Comparison of ENCODE assay signal across 8 cellular contexts in the genomic region with DNA sequence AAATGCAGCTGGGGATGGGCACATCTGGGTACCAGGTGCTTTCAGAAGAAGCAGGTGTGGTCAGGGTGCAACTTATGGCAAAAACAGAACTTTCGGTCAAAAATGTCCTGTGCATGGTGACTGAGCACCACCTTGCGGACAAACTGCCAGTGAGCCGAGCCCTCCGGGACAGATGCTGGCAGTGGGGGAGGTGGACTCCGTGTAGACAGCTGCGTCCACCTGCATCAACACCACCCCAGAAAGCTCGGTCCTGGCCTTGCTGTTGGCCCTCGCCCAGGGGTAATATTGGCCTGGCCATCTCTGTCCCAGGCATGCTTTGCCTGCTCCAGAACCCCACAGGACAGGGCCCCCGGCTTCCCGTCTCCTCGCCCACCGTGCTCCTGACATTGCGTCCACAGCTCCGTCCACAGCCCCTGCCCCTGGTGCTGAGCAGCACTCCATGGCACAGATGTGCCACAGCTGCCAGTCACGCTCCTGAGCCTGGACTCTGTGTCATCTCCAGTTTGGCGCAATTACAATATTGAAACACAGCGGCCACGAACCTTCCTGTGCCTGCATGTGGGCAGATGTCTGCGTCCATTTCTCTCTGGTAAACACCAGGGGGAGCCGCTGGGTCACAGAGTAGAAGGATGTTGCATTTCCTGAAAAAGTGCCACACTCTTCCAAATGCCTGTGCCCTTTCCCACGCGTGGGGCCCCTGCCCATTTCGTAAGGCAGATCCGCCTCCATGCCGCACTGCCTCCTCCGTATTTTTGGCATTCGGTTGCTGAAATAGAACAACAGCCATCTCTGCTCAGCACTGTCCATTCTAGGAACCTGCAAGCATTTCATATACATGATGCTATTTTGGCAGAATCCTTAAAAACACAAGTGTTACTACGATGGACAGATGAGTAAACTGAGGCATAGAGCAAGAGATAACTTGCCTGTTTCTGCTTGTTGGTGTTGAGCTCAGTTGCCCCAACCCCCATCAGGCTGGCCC. TPM values are rescaled to one million over a fixed set of nuclear protein-coding genes. Genes with fewer than 3 reads are reported as not detected.
DNase-seq lines count a peak whose midpoint lies in the region; ATAC-seq and TF ChIP-seq lines count a peak whose summit lies in the region.

No MANE protein-coding gene starts in this region.

- TF ChIP-seq CTCF in RWPE2 (IDR thresholded peaks at IDR 0.05; ENCODE audit: poor library complexity, severe bottlenecking): peak; percentile 97
- TF ChIP-seq CTCF in thyroid gland (IDR thresholded peaks at IDR 0.05): peak; percentile 49 to 74 (median 64)

- DNase-seq in COLO668 (lab: John Stamatoyannopoulos, UW; ENCODE audit: unreplicated experiment) (peak; percentile 82), Karpas-422 (peak; percentile 83), RWPE2 (ENCODE audit: low spot score) (peak; percentile 78), foreskin melanocyte (peak; percentile 41), occipital lobe (lab: John Stamatoyannopoulos, UW) (peak; percentile 58), thyroid gland (peak; percentile 70 to 74)
- DNase-seq in activated effector memory CD4-positive, alpha-beta T cell treated with Interleukin-2 at 50 U/mL for 16 hours: peak; percentile 46

- H3K4me1 ChIP-seq in Karpas-422 (ENCODE audit: low read length): peaks cover 3% of the 10 kb centered on the region; the same call in 1 of the 2 replicates
- H3K4me1 ChIP-seq in RWPE2 (ENCODE audit: insufficient read depth, poor library complexity, severe bottlenecking): no peaks in the 10 kb centered on the region
- H3K4me1 ChIP-seq in thyroid gland: peaks cover 4 to 19% of the 10 kb centered on the region in 2 donors

- H3K79me2 ChIP-seq in Karpas-422 (ENCODE audit: low read length): no peaks in the 10 kb centered on the region

- H3K9me2 ChIP-seq in Karpas-422 (replicated peaks; ENCODE audit: insufficient read depth, low read length): no peaks in the 10 kb centered on the region

- no peak overlapping the region for H3K9ac ChIP-seq in Karpas-422 (ENCODE audit: low read length)

- H3K36me3 ChIP-seq in Karpas-422 (ENCODE audit: insufficient read depth, low read length) (no peaks in the 10 kb centered on the region), RWPE2 (ENCODE audit: low read depth) (no peaks in the 10 kb centered on the region), thyroid gland (no peaks in the 10 kb centered on the region)

- H3K9me3 ChIP-seq in Karpas-422 (ENCODE audit: low read length) (no peaks in the 10 kb centered on the region), RWPE2 (ENCODE audit: severe bottlenecking) (no peaks in the 10 kb centered on the region), thyroid gland (no peaks in the 10 kb centered on the region)

- H3K4me3 ChIP-seq in Karpas-422 (ENCODE audit: low read length) (no peak overlapping the region), RWPE2 (ENCODE audit: severe bottlenecking) (no peak overlapping the region), thyroid gland (replicated peaks in 1 of 3) (no peak overlapping the region)

- H3K27ac ChIP-seq in Karpas-422 (ENCODE audit: low read length) (no peak overlapping the region), RWPE2 (ENCODE audit: poor library complexity, severe bottlenecking) (no peak overlapping the region), thyroid gland (no peak overlapping the region)

- no peak overlapping the region for H2AFZ ChIP-seq in Karpas-422 (ENCODE audit: low read length)

- ATAC-seq in GM21526 (IDR thresholded peaks at IDR 0.05; ENCODE audit: low FRiP score, unreplicated experiment) (peak; percentile 69), RWPE2 (ENCODE audit: low read depth) (peak; percentile 81)

- intact Hi-C loops in thyroid gland (cut with DNase I): loop anchor here (5.0 kb wide), 1 partner anchor 474 kb away; no protein-coding TSS in a partner anchor

- no peaks in the 10 kb centered on the region for H3K27me3 ChIP-seq in Karpas-422 (ENCODE audit: low read length)
- H3K27me3 ChIP-seq in RWPE2 (ENCODE audit: insufficient read depth, poor library complexity, severe bottlenecking): no peaks in the 10 kb centered on the region
- no peaks in the 10 kb centered on the region for H3K27me3 ChIP-seq in thyroid gland

- no peaks in the 10 kb centered on the region for H4K20me1 ChIP-seq in Karpas-422 (ENCODE audit: insufficient read depth, low read depth, low read length)

- TF ChIP-seq POLR2A in thyroid gland (IDR thresholded peaks at IDR 0.05): no peak

- no peak overlapping the region for H3K4me2 ChIP-seq in Karpas-422 (ENCODE audit: low read depth, low read length, poor library complexity, severe bottlenecking)

- 22 to 33% methylated on average over 26 to 27 of the region's 28 CpGs for WGBS in thyroid gland, 2 donors

RNA-seq across cellular contexts. Expression of a gene that starts 33.4 kb away (rescaled TPM):
- not detected in 2 replicates for total RNA-seq in Karpas-422 (2014; rRNA removed; shearing (Covaris generic); ENCODE audit: low replicate concordance)
- not detected for total RNA-seq in occipital lobe
- not detected for total RNA-seq in thyroid gland

RNA-seq across cellular contexts. Expression of a gene that starts 56.2 kb away (rescaled TPM):
- 0.22 TPM in 1 of 2 replicates, not detected in the other for total RNA-seq in Karpas-422 (2014; rRNA removed; shearing (Covaris generic); ENCODE audit: low replicate concordance)
- total RNA-seq in occipital lobe (4.4 TPM), thyroid gland (10 to 100 TPM; 26.1 to 41.6 (median 29.1) TPM)

RNA-seq across cellular contexts. Expression of a gene that starts 57.2 kb away (rescaled TPM):
- not detected in 2 replicates for total RNA-seq in Karpas-422 (2014; rRNA removed; shearing (Covaris generic); ENCODE audit: low replicate concordance)
- total RNA-seq in occipital lobe: not detected
- not detected for total RNA-seq in thyroid gland
